28 cellular contexts compared by ENCODE assay signal in the genomic region with DNA sequence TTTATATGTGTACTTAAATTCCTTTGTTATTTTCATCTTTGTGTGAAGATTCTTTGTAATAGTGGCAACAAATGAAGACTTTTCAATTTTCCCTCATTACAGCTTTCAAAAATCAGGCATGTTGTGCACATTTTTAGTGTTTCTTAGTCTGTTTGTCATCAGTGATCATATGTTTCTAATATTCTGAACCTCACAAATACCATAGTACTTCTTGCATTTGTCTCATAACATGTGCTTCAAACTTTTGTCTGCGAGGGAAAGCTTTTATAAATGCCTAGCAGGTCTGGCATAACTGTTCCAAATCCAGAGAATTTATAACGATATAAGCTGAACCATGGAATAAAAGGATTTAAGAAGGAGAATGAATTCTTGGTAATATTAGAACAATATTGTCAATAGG.
"Had no signal": no experiment of that assay in that cellular context is flagged by ENCODE, and none has a peak within 500 bp of the region (broad histone marks: within the 10 kb centered on the region; RNA-seq: fewer than 3 reads in every experiment).

No MANE protein-coding gene starts in this region.

- H3K9me3 ChIP-seq: adrenal gland, body of pancreas, breast epithelium had no signal

- H3K4me1 ChIP-seq: adrenal gland, body of pancreas, breast epithelium had no signal

- DNase-seq: activated CD4-positive, alpha-beta memory T cell treated with anti-CD3 and anti-CD28 coated beads, Interleukin-2, amount 10 ng/mL, durations not matched to agents 7 days and 5 days; activated CD4-positive, alpha-beta T cell treated with anti-CD3 and anti-CD28 coated beads for 1 hour; activated CD4-positive, alpha-beta T cell treated with anti-CD3 and anti-CD28 coated beads for 48 hours; activated CD4-positive, CD25-positive, alpha-beta regulatory T cell; activated CD8-positive, alpha-beta memory T cell treated with anti-CD3 and anti-CD28 coated beads for 24 hours; activated CD8-positive, alpha-beta memory T cell treated with anti-CD3 and anti-CD28 coated beads, Interleukin-2, amount 10 ng/mL, durations not matched to agents 7 days and 5 days; activated CD8-positive, alpha-beta memory T cell treated with anti-CD3 and anti-CD28 coated beads, Interleukin-2, amount 50 U/mL, for 48 hours; activated effector memory CD4-positive, alpha-beta T cell treated with Interleukin-2 at 50 U/mL for 16 hours; activated naive CD8-positive, alpha-beta T cell treated with anti-CD3 and anti-CD28 coated beads, Interleukin-2, amount 10 ng/mL, durations not matched to agents 7 days and 5 days; activated T-cell treated with anti-CD3 and anti-CD28 coated beads, Interleukin-2, amount 50 U/mL, for 48 hours; adrenal gland; body of pancreas; Karpas-422; KBM-7; NCI-H1092; NCI-H1436 treated with DMSO at 0.1 percent for 48 hours; NCI-H1694 treated with DMSO at 0.1 percent for 48 hours; NCI-H2029; NCI-H510A; NCI-H526; NCI-H748 treated with DMSO at 0.1 percent for 48 hours; NK-92 treated with Interleukin-12 subunit alpha and Interleukin-12 subunit beta, amount 100 ng/mL, for 24 hours; PC-9; SIG-M5; T1000; WERI-Rb-1 had no signal

- H3K27me3 ChIP-seq: adrenal gland, body of pancreas, breast epithelium had no signal

- H2AFZ ChIP-seq: PC-9 had no signal

- H3K27ac ChIP-seq: adrenal gland, body of pancreas, breast epithelium, PC-9, RWPE1, WERI-Rb-1 had no signal

- H3K36me3 ChIP-seq: adrenal gland, breast epithelium, WERI-Rb-1 had no signal

- H3K4me3 ChIP-seq: adrenal gland, body of pancreas, breast epithelium, PC-9 had no signal

- H3K4me2 ChIP-seq: PC-9 had no signal
